In the genomic region with DNA sequence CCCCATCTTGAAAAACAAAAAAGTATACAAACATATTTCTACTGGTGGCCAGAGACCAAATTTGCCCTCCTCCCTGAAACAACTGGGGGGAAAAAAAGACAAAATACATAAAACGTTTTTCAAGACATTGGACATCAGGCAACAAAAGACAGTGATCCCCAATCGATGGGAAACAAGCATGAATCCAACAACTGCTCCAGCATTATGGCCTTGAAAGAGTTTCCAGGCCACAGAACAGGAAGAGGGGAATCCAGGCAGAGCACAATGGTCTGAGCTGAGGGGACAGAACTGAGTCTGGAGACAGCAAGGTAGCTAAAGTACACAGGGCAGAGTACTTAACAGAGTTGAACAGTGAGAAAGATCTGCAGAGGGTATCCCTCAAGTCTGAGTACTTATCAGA, we compare ENCODE assay signal across 22 cellular contexts. TPM values are rescaled to one million over a fixed set of nuclear protein-coding genes. Genes with fewer than 3 reads are reported as not detected.
DNase-seq lines count a peak whose midpoint lies in the region; ATAC-seq and TF ChIP-seq lines count a peak whose summit lies in the region.
"Had no signal": no experiment of that assay in that cellular context is flagged by ENCODE, and none has a peak within 500 bp of the region (broad histone marks: within the 10 kb centered on the region; RNA-seq: fewer than 3 reads in every experiment).

No MANE protein-coding gene starts in this region.

- H3K4me1 Mint-ChIP-seq in CD4-positive, CD25-positive, alpha-beta regulatory T cell: peaks cover 2 to 31% (median 24%) of the 10 kb centered on the region in 4 donors
- peaks cover 19% of the 10 kb centered on the region for H3K4me1 Mint-ChIP-seq in activated T-helper 2 cell treated with anti-CD3 and anti-CD28 coated beads, Interferon-gamma antibody, Interleukin-2, Interleukin-4, amounts not matched to agents 10 μg/mL and 5 μg/mL and 100 μg/mL, durations not matched to agents 14 hours and 24 hours and 36 hours (ENCODE audit: low read depth)

- H3K27me3 Mint-ChIP-seq in CD4-positive, CD25-positive, alpha-beta regulatory T cell: peaks cover 6% of the 10 kb centered on the region
- H3K27me3 Mint-ChIP-seq in activated T-helper 2 cell treated with anti-CD3 and anti-CD28 coated beads, Interferon-gamma antibody, Interleukin-2, Interleukin-4, amounts not matched to agents 10 μg/mL and 5 μg/mL and 100 μg/mL, durations not matched to agents 14 hours and 24 hours and 36 hours (ENCODE audit: low read depth): peaks cover 11% of the 10 kb centered on the region

- TF ChIP-seq RAD21 in IMR-90 (IDR thresholded peaks at IDR 0.05; ENCODE audit: low read length) (no peak), neural cell (conservative IDR thresholded peaks at IDR 0.05) (no peak)

- no peak overlapping the region for H2AFZ ChIP-seq in IMR-90 (replicated peaks; ENCODE audit: low read length, poor library complexity)
- H2AFZ ChIP-seq in neural cell (ENCODE audit: low read depth, low read length): no peak overlapping the region

- H3K4me2 ChIP-seq in IMR-90 (ENCODE audit: low read depth, low read length) (peak overlapping the region; percentile 40; the same call in 1 of the 2 replicates), neural cell (ENCODE audit: low read length) (no peak overlapping the region)

- H3K56ac ChIP-seq in IMR-90 (ENCODE audit: extremely low read depth, insufficient read depth, low read length): no peak overlapping the region

- TF ChIP-seq POLR2A in IMR-90 (IDR thresholded peaks at IDR 0.05; ENCODE audit: low read depth, low read length): no peak

- ATAC-seq in CD4-positive, CD25-positive, alpha-beta regulatory T cell (ENCODE audit: low read depth in 2 of 2): no peak
- no peak for ATAC-seq in IMR-90 (ENCODE audit: low read depth)
- ATAC-seq: esophagus mucosa; Right ventricle myocardium inferior; stimulated activated effector memory CD8-positive, alpha-beta T cell treated with anti-CD3 and anti-CD28 coated beads, Interleukin-12 subunit alpha, Interleukin-12 subunit beta, amount 100 ng/mL, for 72 hours had no signal

- no peak overlapping the region for H2BK20ac ChIP-seq in IMR-90 (ENCODE audit: low read depth, low read length)

- in situ Hi-C loops in IMR-90 (cut with MboI; ENCODE audit: low sequenced_read_pairs): no loop called here

- H3K27ac ChIP-seq in CD4-positive, CD25-positive, alpha-beta regulatory T cell (ENCODE audit: insufficient read depth, low read length, poor library complexity, severe bottlenecking): no peak overlapping the region
- H3K27ac ChIP-seq in IMR-90 (ENCODE audit: insufficient read depth, low read length): no peak overlapping the region
- peak overlapping the region; percentile 26 for H3K27ac ChIP-seq in caudate nucleus (ENCODE audit: low read depth, low read length)
- H3K27ac ChIP-seq in neural cell (ENCODE audit: low read length): no peak overlapping the region
- no peak overlapping the region for H3K27ac ChIP-seq in SJCRH30
- H3K27ac ChIP-seq: ovary had no signal

- no peaks in the 10 kb centered on the region for H4K20me1 ChIP-seq in IMR-90 (ENCODE audit: insufficient read depth, low read length)
- H4K20me1 ChIP-seq in neural cell (ENCODE audit: insufficient read depth): no peaks in the 10 kb centered on the region

- H3K4me3 ChIP-seq in CD4-positive, CD25-positive, alpha-beta regulatory T cell (ENCODE audit: low read depth, low read length): no peak overlapping the region
- H3K4me3 ChIP-seq in IMR-90 (ENCODE audit: insufficient read depth, low read depth, low read length) (no peak overlapping the region), neural cell (ENCODE audit: low read length) (peak overlapping the region; percentile 46), SJCRH30 (no peak overlapping the region)
- H3K4me3 ChIP-seq: ovary had no signal

- intact Hi-C loops in IMR-90 (cut with micrococcal nuclease): loop anchor here (5.0 kb wide), 1 partner anchor 53 kb away; no protein-coding TSS in a partner anchor
- intact Hi-C loops in activated T-helper 2 cell treated with anti-CD3 and anti-CD28 coated beads, Interferon-gamma antibody, Interleukin-2, Interleukin-4, amounts not matched to agents 10 μg/mL and 5 μg/mL and 100 μg/mL, durations not matched to agents 14 hours and 24 hours and 36 hours (cut with micrococcal nuclease): loop anchor here (5.0 kb wide), 1 partner anchor 363 kb away; a partner anchor contains a TSS

- TF ChIP-seq CTCF in IMR-90 (conservative IDR thresholded peaks at IDR 0.05; ENCODE audit: low read depth, low read length): no peak
- no peak for TF ChIP-seq CTCF in neural cell (IDR thresholded peaks at IDR 0.05; ENCODE audit: poor library complexity, severe bottlenecking)

- peak overlapping the region in 2 of 3 donors; percentile 7 to 43 for H3K27ac Mint-ChIP-seq in CD4-positive, CD25-positive, alpha-beta regulatory T cell
- H3K27ac Mint-ChIP-seq in activated T-helper 2 cell treated with anti-CD3 and anti-CD28 coated beads, Interferon-gamma antibody, Interleukin-2, Interleukin-4, amounts not matched to agents 10 μg/mL and 5 μg/mL and 100 μg/mL, durations not matched to agents 14 hours and 24 hours and 36 hours: no peak overlapping the region
- H3K27ac Mint-ChIP-seq: mesothelial cell of epicardium; stimulated activated effector memory CD8-positive, alpha-beta T cell treated with anti-CD3 and anti-CD28 coated beads, Interleukin-12 subunit alpha, Interleukin-12 subunit beta, amount 100 ng/mL, for 72 hours had no signal

- H2AK5ac ChIP-seq in IMR-90 (ENCODE audit: low read depth, low read length): no peak overlapping the region

- DNase-seq in CD4-positive, CD25-positive, alpha-beta regulatory T cell: no peak
- no peak for DNase-seq in IMR-90
- no peak for DNase-seq in caudate nucleus (lab: John Stamatoyannopoulos, UW)
- DNase-seq in SJCRH30: no peak
- no peak for DNase-seq in NCI-H1092 (lab: John Stamatoyannopoulos, UW)
- DNase-seq in activated T-helper 2 cell treated with anti-CD3 and anti-CD28 coated beads, Interferon-gamma antibody, Interleukin-2, Interleukin-4, amounts not matched to agents 10 μg/mL and 5 μg/mL and 100 μg/mL, durations not matched to agents 14 hours and 24 hours and 36 hours (ENCODE audit: low spot score): no peak
- DNase-seq in NCI-H2196 (lab: John Stamatoyannopoulos, UW; ENCODE audit: unreplicated experiment): no peak
- DNase-seq: activated CD4-positive, alpha-beta T cell treated with anti-CD3 and anti-CD28 coated beads for 1 hour; activated CD8-positive, alpha-beta memory T cell treated with anti-CD3 and anti-CD28 coated beads, Interleukin-2, amount 50 U/mL, for 48 hours; activated naive CD4-positive, alpha-beta T cell; dermis blood vessel endothelial cell; kidney; NCI-H1436 treated with DMSO at 0.1 percent for 48 hours; ovary; small intestine; T-helper 2 cell; trophoblast cell had no signal

- H3K36me3 ChIP-seq in CD4-positive, CD25-positive, alpha-beta regulatory T cell (ENCODE audit: control insufficient read depth, insufficient read depth, low read length): no peaks in the 10 kb centered on the region
- H3K36me3 ChIP-seq in IMR-90 (ENCODE audit: control insufficient read depth, insufficient read depth, low read length) (0 out of 2 replicates have a peak, but pooled peaks cover 5% of the 10 kb centered on the region), neural cell (ENCODE audit: insufficient read depth, low read length) (peaks cover 1% of the 10 kb centered on the region), SJCRH30 (peaks cover 25% of the 10 kb centered on the region)
- H3K36me3 ChIP-seq: ovary had no signal

- H3K9me3 ChIP-seq in CD4-positive, CD25-positive, alpha-beta regulatory T cell (ENCODE audit: control insufficient read depth in 2 of 2, low read length in 2 of 2): no peaks in the 10 kb centered on the region
- no peaks in the 10 kb centered on the region for H3K9me3 ChIP-seq in IMR-90 (ENCODE audit: control insufficient read depth, insufficient read depth, low read length)
- no peaks in the 10 kb centered on the region for H3K9me3 ChIP-seq in neural cell (ENCODE audit: low read length)
- no peaks in the 10 kb centered on the region for H3K9me3 ChIP-seq in SJCRH30 (replicated peaks)
- H3K9me3 ChIP-seq: ovary had no signal

- no peaks in the 10 kb centered on the region for H3K36me3 Mint-ChIP-seq in CD4-positive, CD25-positive, alpha-beta regulatory T cell
- no peaks in the 10 kb centered on the region for H3K36me3 Mint-ChIP-seq in activated T-helper 2 cell treated with anti-CD3 and anti-CD28 coated beads, Interferon-gamma antibody, Interleukin-2, Interleukin-4, amounts not matched to agents 10 μg/mL and 5 μg/mL and 100 μg/mL, durations not matched to agents 14 hours and 24 hours and 36 hours (ENCODE audit: low read depth)
- H3K36me3 Mint-ChIP-seq: stimulated activated effector memory CD8-positive, alpha-beta T cell treated with anti-CD3 and anti-CD28 coated beads, Interleukin-12 subunit alpha, Interleukin-12 subunit beta, amount 100 ng/mL, for 72 hours had no signal

- H4K5ac ChIP-seq in IMR-90 (ENCODE audit: low read depth, low read length): 0 out of 2 replicates have a peak overlapping the region, but pooled peaks have one; percentile 43

- peaks cover 11% of the 10 kb centered on the region for H3K4me1 ChIP-seq in CD4-positive, CD25-positive, alpha-beta regulatory T cell (ENCODE audit: control insufficient read depth, insufficient read depth, low read length, poor library complexity, severe bottlenecking)
- peaks cover 2% of the 10 kb centered on the region; the same call in 1 of the 2 replicates for H3K4me1 ChIP-seq in IMR-90 (ENCODE audit: control insufficient read depth, insufficient read depth, low read length)
- peaks cover 6% of the 10 kb centered on the region; the same call in 1 of the 2 replicates for H3K4me1 ChIP-seq in SJCRH30

- H2BK120ac ChIP-seq in IMR-90 (ENCODE audit: low read depth, low read length): no peak overlapping the region

- H3K4me3 Mint-ChIP-seq in CD4-positive, CD25-positive, alpha-beta regulatory T cell: no peak overlapping the region
- H3K4me3 Mint-ChIP-seq in activated T-helper 2 cell treated with anti-CD3 and anti-CD28 coated beads, Interferon-gamma antibody, Interleukin-2, Interleukin-4, amounts not matched to agents 10 μg/mL and 5 μg/mL and 100 μg/mL, durations not matched to agents 14 hours and 24 hours and 36 hours (ENCODE audit: low read depth): no peak overlapping the region
- H3K4me3 Mint-ChIP-seq: mesothelial cell of epicardium; stimulated activated effector memory CD8-positive, alpha-beta T cell treated with anti-CD3 and anti-CD28 coated beads, Interleukin-12 subunit alpha, Interleukin-12 subunit beta, amount 100 ng/mL, for 72 hours had no signal

- no peaks in the 10 kb centered on the region for H3K9me3 Mint-ChIP-seq in CD4-positive, CD25-positive, alpha-beta regulatory T cell
- no peaks in the 10 kb centered on the region for H3K9me3 Mint-ChIP-seq in activated T-helper 2 cell treated with anti-CD3 and anti-CD28 coated beads, Interferon-gamma antibody, Interleukin-2, Interleukin-4, amounts not matched to agents 10 μg/mL and 5 μg/mL and 100 μg/mL, durations not matched to agents 14 hours and 24 hours and 36 hours
- H3K9me3 Mint-ChIP-seq: mesothelial cell of epicardium; stimulated activated effector memory CD8-positive, alpha-beta T cell treated with anti-CD3 and anti-CD28 coated beads, Interleukin-12 subunit alpha, Interleukin-12 subunit beta, amount 100 ng/mL, for 72 hours had no signal

- H3K79me1 ChIP-seq in IMR-90 (ENCODE audit: low read depth in 1 of 2, low read length in 2 of 2): peaks cover 17 to 59% of the 10 kb centered on the region in 2 experiments

- H3K4ac ChIP-seq in IMR-90 (ENCODE audit: low read depth, low read length): no peak overlapping the region

- no peak overlapping the region for H2BK15ac ChIP-seq in IMR-90 (ENCODE audit: low read depth, low read length)

- BruUV-seq in IMR-90 (replicated peaks; lab: Mats Ljungman, UMichigan): no TSS peak

- POLR2A ChIA-PET in IMR-90 (lab: Charles Lee; ENCODE audit: unreplicated experiment): interaction anchor here (0.6 kb wide), 1 partner anchor 181 kb away, joined by 3 read pairs; no protein-coding TSS in a partner anchor

- peaks cover 83% of the 10 kb centered on the region for H3K79me2 ChIP-seq in neural cell (replicated peaks; ENCODE audit: insufficient read depth, low read length)

- no peak overlapping the region for H3K18ac ChIP-seq in IMR-90 (ENCODE audit: low read depth, low read length)

- no peaks in the 10 kb centered on the region for H3K9me2 ChIP-seq in neural cell (ENCODE audit: insufficient read depth, low read length)

- H2BK5ac ChIP-seq in IMR-90 (ENCODE audit: low read depth, low read length, poor library complexity, severe bottlenecking): no peak overlapping the region

- TF ChIP-seq EP300 in neural cell (conservative IDR thresholded peaks at IDR 0.05; ENCODE audit: poor library complexity, severe bottlenecking): no peak

- H3F3A ChIP-seq in neural cell (ENCODE audit: insufficient read depth, low read length, poor library complexity, severe bottlenecking): peaks cover 8% of the 10 kb centered on the region

- H3K14ac ChIP-seq in IMR-90 (replicated peaks; ENCODE audit: low read depth, low read length): no peak overlapping the region; the same call in 1 of the 2 replicates

- peak overlapping the region; percentile 82 for H3K23ac ChIP-seq in IMR-90 (ENCODE audit: low read depth, low read length)

- H3K9ac ChIP-seq in IMR-90 (ENCODE audit: low read depth, low read length): no peak overlapping the region
- no peak overlapping the region for H3K9ac ChIP-seq in neural cell (ENCODE audit: low read length)

- H2AK9ac ChIP-seq in IMR-90 (replicated peaks; ENCODE audit: low read depth, low read length, poor library complexity): no peak overlapping the region

- H4K91ac ChIP-seq in IMR-90 (ENCODE audit: insufficient read depth, low read depth, low read length): no peak overlapping the region

- no peaks in the 10 kb centered on the region for H3K27me3 ChIP-seq in CD4-positive, CD25-positive, alpha-beta regulatory T cell (ENCODE audit: control insufficient read depth, insufficient read depth, low read length)
- no peaks in the 10 kb centered on the region for H3K27me3 ChIP-seq in IMR-90 (ENCODE audit: control insufficient read depth, insufficient read depth, low read length)
- H3K27me3 ChIP-seq in neural cell (ENCODE audit: insufficient read depth, low read depth, low read length): no peaks in the 10 kb centered on the region
- no peaks in the 10 kb centered on the region for H3K27me3 ChIP-seq in SJCRH30
- H3K27me3 ChIP-seq: ovary had no signal

- no peak overlapping the region for H4K8ac ChIP-seq in IMR-90 (ENCODE audit: low read depth in 2 of 2, low read length in 2 of 2)

- dilution Hi-C loops in IMR-90 (cut with HindIII; ENCODE audit: low sequenced_read_pairs, unreplicated experiment): no loop called here

- CTCF ChIA-PET in IMR-90 (lab: Yijun Ruan, JAX): no interaction called here

- 0 out of 2 replicates have a peak, but pooled peaks cover 5% of the 10 kb centered on the region for H3K9me1 ChIP-seq in IMR-90 (ENCODE audit: insufficient read depth, low read length)

- WGBS in IMR-90 (ENCODE audit: extremely low coverage in 2 of 2, insufficient read length in 1 of 2), 2 experiments: no CpG with 5 or more reads among the region's 2 CpGs

RNA-seq across cellular contexts. Expression of a gene that starts 4.4 kb away (rescaled TPM):
- total RNA-seq in CD4-positive, CD25-positive, alpha-beta regulatory T cell: 19.1 TPM
- polyA plus RNA-seq in CD4-positive, CD25-positive, alpha-beta regulatory T cell: 1 to 10 TPM; 1.4 to 2.6 (median 2.2) TPM
- 63.8 and 66.1 TPM in 2 replicates for total RNA-seq in IMR-90 (2012; rRNA removed)
- polyA plus RNA-seq in IMR-90 (2012; rRNA removed) (13.0 and 15.6 TPM in 2 replicates), neural cell (195 and 224 TPM in 2 replicates)
- 2.9 and 4.8 TPM in 2 replicates for polyA plus RNA-seq in IMR-90 (2012; cell fraction: cytosol; rRNA removed)
- 6.7 and 40.3 TPM in 2 replicates for polyA plus RNA-seq in IMR-90 (2012; cell fraction: nucleus; rRNA removed; ENCODE audit: low replicate concordance)
- 351 and 428 TPM in 2 replicates for polyA minus RNA-seq in neural cell
- total RNA-seq in SJCRH30 (2014; rRNA removed; shearing (Covaris generic)): 99.2 and 134 TPM in 2 replicates
- 19.0 and 19.8 TPM in 2 replicates for total RNA-seq in activated T-helper 2 cell treated with anti-CD3 and anti-CD28 coated beads, Interferon-gamma antibody, Interleukin-2, Interleukin-4, amounts not matched to agents 10 μg/mL and 5 μg/mL and 100 μg/mL, durations not matched to agents 14 hours and 24 hours and 36 hours
